Comparison of ENCODE assay signal across 13 cellular contexts in genomic region chr2:220002699-220003098, GRCh38.
DNase-seq lines count a peak whose midpoint lies in the region; ATAC-seq and TF ChIP-seq lines count a peak whose summit lies in the region.
"Had no signal": no experiment of that assay in that cellular context is flagged by ENCODE, and none has a peak within 500 bp of the region (broad histone marks: within the 10 kb centered on the region; RNA-seq: fewer than 3 reads in every experiment).

No MANE protein-coding gene starts in this region.

- H3K27ac Mint-ChIP-seq in chondrocyte (ENCODE audit: unreplicated experiment), result peak overlapping the region; percentile 94
- H3K27ac Mint-ChIP-seq in osteocyte (ENCODE audit: unreplicated experiment), result peak overlapping the region; percentile 80
- H3K27ac Mint-ChIP-seq in WTC11, result no peak overlapping the region
- H3K27ac Mint-ChIP-seq: CD4-positive, CD25-positive, alpha-beta regulatory T cell had no signal

- CTCF ChIA-PET in WTC11 (lab: Charles Lee), result interaction anchor here (0.7 to 0.8 kb wide), 2 partner anchors 82 to 151 kb away, joined by 3 to 8 read pairs; no protein-coding TSS in a partner anchor

- H3K36me3 Mint-ChIP-seq in chondrocyte (ENCODE audit: low read depth), result no peaks in the 10 kb centered on the region
- H3K36me3 Mint-ChIP-seq in osteocyte (ENCODE audit: unreplicated experiment), result no peaks in the 10 kb centered on the region
- no peaks in the 10 kb centered on the region for H3K36me3 Mint-ChIP-seq in WTC11
- H3K36me3 Mint-ChIP-seq: CD4-positive, CD25-positive, alpha-beta regulatory T cell had no signal

- peak; percentile 57; the same call in 1 of the 3 replicates for ATAC-seq in DND-41 (ENCODE audit: insufficient read depth, low read depth)
- ATAC-seq in WTC11, result no peak
- no peak for ATAC-seq in HG03432 (IDR thresholded peaks at IDR 0.05; ENCODE audit: unreplicated experiment)

- no peak overlapping the region for H2AFZ ChIP-seq in DND-41 (ENCODE audit: low read depth, low read length)

- H3K4me1 Mint-ChIP-seq in chondrocyte (ENCODE audit: low read depth) (peaks cover 50% of the 10 kb centered on the region), osteocyte (ENCODE audit: unreplicated experiment) (peaks cover 36% of the 10 kb centered on the region), WTC11 (peaks cover 9% of the 10 kb centered on the region)
- H3K4me1 Mint-ChIP-seq: CD4-positive, CD25-positive, alpha-beta regulatory T cell had no signal

- no peak overlapping the region for H3K4me3 ChIP-seq in DND-41 (ENCODE audit: low read depth in 1 of 2, low read length in 2 of 2)
- no peak overlapping the region for H3K4me3 ChIP-seq in Jurkat, Clone E6-1 (ENCODE audit: low read length)
- H3K4me3 ChIP-seq: BLaER1 treated with 17β-estradiol and CSF1 and Interleukin-3, amounts not matched to agents 10 nM and 100 nM; HAP-1 had no signal

- H3K4me1 ChIP-seq in DND-41 (ENCODE audit: insufficient read depth, low read length), result no peaks in the 10 kb centered on the region
- H3K4me1 ChIP-seq: HAP-1 had no signal

- H3K4me3 Mint-ChIP-seq in chondrocyte (ENCODE audit: unreplicated experiment) (no peak overlapping the region), osteocyte (ENCODE audit: unreplicated experiment) (no peak overlapping the region), WTC11 (no peak overlapping the region)
- H3K4me3 Mint-ChIP-seq: CD4-positive, CD25-positive, alpha-beta regulatory T cell had no signal

- TF ChIP-seq CTCF in DND-41 (IDR thresholded peaks at IDR 0.05; ENCODE audit: borderline replicate concordance, extremely low read depth, low read length, poor library complexity, severe bottlenecking), result no peak
- no peak for TF ChIP-seq CTCF in chondrocyte (IDR thresholded peaks at IDR 0.05)
- TF ChIP-seq CTCF in osteocyte (IDR thresholded peaks at IDR 0.05), result no peak
- no peak for TF ChIP-seq CTCF in WTC11 (IDR thresholded peaks at IDR 0.05)

- no peak overlapping the region for H3K9ac ChIP-seq in DND-41 (ENCODE audit: low read depth, low read length)
- H3K9ac ChIP-seq: BLaER1 treated with 17β-estradiol and CSF1 and Interleukin-3, amounts not matched to agents 10 nM and 100 nM had no signal

- no peaks in the 10 kb centered on the region for H3K36me3 ChIP-seq in DND-41 (ENCODE audit: insufficient read depth, low read length)
- H3K36me3 ChIP-seq: BLaER1 treated with 17β-estradiol and CSF1 and Interleukin-3, amounts not matched to agents 10 nM and 100 nM; HAP-1 had no signal

- H3K27me3 Mint-ChIP-seq in chondrocyte (ENCODE audit: low read depth), result no peaks in the 10 kb centered on the region
- no peaks in the 10 kb centered on the region for H3K27me3 Mint-ChIP-seq in osteocyte (ENCODE audit: unreplicated experiment)
- H3K27me3 Mint-ChIP-seq in WTC11 (ENCODE audit: low read depth), result no peaks in the 10 kb centered on the region; the same call in 1 of the 2 replicates

- H4K20me1 ChIP-seq in DND-41 (ENCODE audit: insufficient read depth, low read length), result no peaks in the 10 kb centered on the region
- H4K20me1 ChIP-seq: BLaER1 treated with 17β-estradiol and CSF1 and Interleukin-3, amounts not matched to agents 10 nM and 100 nM had no signal

- intact Hi-C loops in cardiac septum (cut with DNase I), result no loop called here

- no peaks in the 10 kb centered on the region for H3K9me3 ChIP-seq in DND-41 (ENCODE audit: insufficient read depth, low read length, severe bottlenecking)
- H3K9me3 ChIP-seq: HAP-1 had no signal

- no peaks in the 10 kb centered on the region for H3K9me3 Mint-ChIP-seq in chondrocyte (ENCODE audit: low read depth)
- peaks cover 3% of the 10 kb centered on the region for H3K9me3 Mint-ChIP-seq in osteocyte (ENCODE audit: unreplicated experiment)
- H3K9me3 Mint-ChIP-seq in WTC11, result no peaks in the 10 kb centered on the region

- H3K27me3 ChIP-seq in DND-41 (ENCODE audit: insufficient read depth, low read length, poor library complexity), result peaks cover 17% of the 10 kb centered on the region
- H3K27me3 ChIP-seq: BLaER1 treated with 17β-estradiol and CSF1 and Interleukin-3, amounts not matched to agents 10 nM and 100 nM had no signal

- no peak overlapping the region for H3K27ac ChIP-seq in DND-41 (ENCODE audit: low read length)
- H3K27ac ChIP-seq: BLaER1 treated with 17β-estradiol and CSF1 and Interleukin-3, amounts not matched to agents 10 nM and 100 nM had no signal

- H3K4me2 ChIP-seq in DND-41 (ENCODE audit: insufficient read depth, low read length), result no peak overlapping the region
- H3K4me2 ChIP-seq: BLaER1 treated with 17β-estradiol and CSF1 and Interleukin-3, amounts not matched to agents 10 nM and 100 nM had no signal

- POLR2A ChIA-PET in WTC11 (lab: Charles Lee), result no interaction called here

- no peaks in the 10 kb centered on the region for H3K79me2 ChIP-seq in DND-41 (ENCODE audit: insufficient read depth, low read length)

- no peak for DNase-seq in DND-41
- DNase-seq in Jurkat, Clone E6-1 (ENCODE audit: low read depth, low spot score), result peak; percentile 71
- no peak for DNase-seq in chondrocyte (ENCODE audit: low spot score)
- DNase-seq in osteocyte (ENCODE audit: extremely low spot score, unreplicated experiment), result peak; percentile 4
- no peak for DNase-seq in WTC11 (ENCODE audit: low spot score)
- DNase-seq in cardiac septum (ENCODE audit: low spot score), result no peak
- DNase-seq: ACHN; Calu3; CD4-positive, CD25-positive, alpha-beta regulatory T cell; DMS79 had no signal

TF ChIP-seq in WTC11, 78 proteins besides CTCF, POLR2A, EP300 and RAD21:
- TF ChIP-seq PRRX2 (CRISPR knock-in tag; IDR thresholded peaks at IDR 0.05) (no peak), ZNF263 (CRISPR knock-in tag; IDR thresholded peaks at IDR 0.05; ENCODE audit: low read depth) (no peak), MAX (CRISPR knock-in tag; IDR thresholded peaks at IDR 0.05) (no peak), ESRRA (CRISPR knock-in tag; IDR thresholded peaks at IDR 0.05; ENCODE audit: borderline replicate concordance) (no peak), E2F1 (CRISPR knock-in tag; IDR thresholded peaks at IDR 0.05) (no peak), PREB (CRISPR knock-in tag; IDR thresholded peaks at IDR 0.05; ENCODE audit: borderline replicate concordance) (no peak), ZNF232 (CRISPR knock-in tag; IDR thresholded peaks at IDR 0.05) (no peak), ZNF121 (CRISPR knock-in tag; IDR thresholded peaks at IDR 0.05) (no peak), OVOL2 (CRISPR knock-in tag; IDR thresholded peaks at IDR 0.05; ENCODE audit: borderline replicate concordance) (no peak), ATF1 (CRISPR knock-in tag; IDR thresholded peaks at IDR 0.05) (no peak), FOXK1 (CRISPR knock-in tag; IDR thresholded peaks at IDR 0.05) (no peak), JUN (CRISPR knock-in tag; IDR thresholded peaks at IDR 0.05) (no peak), ATF6 (CRISPR knock-in tag; IDR thresholded peaks at IDR 0.05) (no peak), MYBL2 (CRISPR knock-in tag; IDR thresholded peaks at IDR 0.05) (no peak), NFE2L1 (CRISPR knock-in tag; IDR thresholded peaks at IDR 0.05) (no peak), CREM (CRISPR knock-in tag; IDR thresholded peaks at IDR 0.05) (no peak), RELA (CRISPR knock-in tag; IDR thresholded peaks at IDR 0.05; ENCODE audit: borderline replicate concordance) (no peak)

Comparison
In these comparisons a context has a peak if more than half of its experiments do, and no peak if none do; other contexts are left out.
1. DNase-seq: peak in Jurkat, Clone E6-1 (single experiment) and osteocyte (single experiment); none in DND-41 (single experiment), chondrocyte (single experiment), WTC11 (single experiment) and cardiac septum (single experiment).